Comparison of ENCODE assay signal across 8 cellular contexts in genomic region chr22:17121235-17122195, GRCh38. TPM values are rescaled to one million over a fixed set of nuclear protein-coding genes. Genes with fewer than 3 reads are reported as not detected.
DNase-seq lines count a peak whose midpoint lies in the region; ATAC-seq, FAIRE-seq and TF ChIP-seq lines count a peak whose summit lies in the region.

Gene TMEM121B (minus strand): TSS chr22:17121360. CDS start chr22:17121127, 233 bp downstream.

- no peak within 1 kb of the TSS for H3K27ac Mint-ChIP-seq in activated naive CD4-positive, alpha-beta T cell treated with anti-CD3 and anti-CD28 coated beads, Interleukin-2, amount 10 ng/mL, durations not matched to agents 7 days and 5 days

- H3K36me3 ChIP-seq in cardiac muscle cell = no peaks in the 10 kb centered on the region
- H3K36me3 ChIP-seq in osteoblast (ENCODE audit: insufficient read depth, low read length) = no peaks in the 10 kb centered on the region

- no peaks in the 10 kb centered on the region for H4K20me1 ChIP-seq in osteoblast (ENCODE audit: insufficient read depth, low read length)

- peak within 1 kb of the TSS; percentile 58 for H3K4me3 Mint-ChIP-seq in activated naive CD4-positive, alpha-beta T cell treated with anti-CD3 and anti-CD28 coated beads, Interleukin-2, amount 10 ng/mL, durations not matched to agents 7 days and 5 days

- DNase-seq in A549 (ENCODE audit: low read depth in 1 of 2, low spot score in 1 of 2) (peak in 1 of 2 experiments; percentile 14), NCI-H345 (lab: John Stamatoyannopoulos, UW) (peak; percentile 69), cardiac muscle cell (ENCODE audit: low read depth in 1 of 2, low spot score in 1 of 2) (peak; percentile 64 to 94), osteoblast (ENCODE audit: insufficient read length, low spot score, missing footprints) (peak; percentile 79)
- peak; percentile 55 for DNase-seq in activated naive CD4-positive, alpha-beta T cell treated with anti-CD3 and anti-CD28 coated beads, Interleukin-2, amount 10 ng/mL, durations not matched to agents 7 days and 5 days

- H3K36me3 Mint-ChIP-seq in activated naive CD4-positive, alpha-beta T cell treated with anti-CD3 and anti-CD28 coated beads, Interleukin-2, amount 10 ng/mL, durations not matched to agents 7 days and 5 days = peaks cover 2% of the 10 kb centered on the region

- TF ChIP-seq POLR2A in A549 (IDR thresholded peaks at IDR 0.05; ENCODE audit: low read length) = no peak

- no peaks in the 10 kb centered on the region for H3K27me3 ChIP-seq in cardiac muscle cell
- peaks cover 35% of the 10 kb centered on the region for H3K27me3 ChIP-seq in osteoblast (ENCODE audit: insufficient read depth, low read length)

- H3K4me3 ChIP-seq in A549 (peak within 1 kb of the TSS; percentile 44), GM12875 (ENCODE audit: low read depth, low read length) (peak within 1 kb of the TSS; percentile 10), cardiac muscle cell (peak within 1 kb of the TSS; percentile 84), osteoblast (ENCODE audit: insufficient read depth, low read length) (peak within 1 kb of the TSS; percentile 28)

- no peak for TF ChIP-seq EP300 in A549 (IDR thresholded peaks at IDR 0.05)

- ATAC-seq in A549 (peak in 1 of 2 experiments; percentile 61; a peak in 3 of 6 replicates), HG02884 (IDR thresholded peaks at IDR 0.05; ENCODE audit: unreplicated experiment) (no peak), GM19351 (IDR thresholded peaks at IDR 0.05; ENCODE audit: unreplicated experiment) (no peak)

- peaks cover 31% of the 10 kb centered on the region for H3K4me1 Mint-ChIP-seq in activated naive CD4-positive, alpha-beta T cell treated with anti-CD3 and anti-CD28 coated beads, Interleukin-2, amount 10 ng/mL, durations not matched to agents 7 days and 5 days

- no peak for FAIRE-seq in A549 (lab: Jason Lieb, UNC)

- 20% methylated on average over 31 of the region's 69 CpGs for WGBS in A549 (ENCODE audit: missing lambda C conversion rate)

- H3K27ac ChIP-seq in A549 = 0 out of 6 replicates have a peak within 1 kb of the TSS, but pooled peaks of 1 of the 2 experiments have one; percentile 37
- H3K27ac ChIP-seq in cardiac muscle cell = peak within 1 kb of the TSS; percentile 0
- no peak within 1 kb of the TSS for H3K27ac ChIP-seq in osteoblast (ENCODE audit: low read depth, low read length)

- no peaks in the 10 kb centered on the region for H3K9me3 Mint-ChIP-seq in activated naive CD4-positive, alpha-beta T cell treated with anti-CD3 and anti-CD28 coated beads, Interleukin-2, amount 10 ng/mL, durations not matched to agents 7 days and 5 days

- H3K79me2 ChIP-seq in osteoblast (ENCODE audit: insufficient read depth, low read length) = no peaks in the 10 kb centered on the region

- POLR2A ChIA-PET in A549 (lab: Yijun Ruan, JAX) = no interaction called here

- no peaks in the 10 kb centered on the region for H3K9me3 ChIP-seq in A549
- no peaks in the 10 kb centered on the region for H3K9me3 ChIP-seq in cardiac muscle cell (ENCODE audit: low read depth)
- H3K9me3 ChIP-seq in osteoblast (ENCODE audit: low read depth, low read length) = no peaks in the 10 kb centered on the region

- H3K4me1 ChIP-seq in A549 (no peaks in the 10 kb centered on the region), cardiac muscle cell (ENCODE audit: low read depth) (no peaks in the 10 kb centered on the region), osteoblast (ENCODE audit: insufficient read depth, low read length) (no peaks in the 10 kb centered on the region)

- TF ChIP-seq RAD21 in A549 (conservative IDR thresholded peaks at IDR 0.05 in 1 of 2, IDR thresholded peaks at IDR 0.05 in 1 of 2) = no peak

- TF ChIP-seq CTCF in A549 (IDR thresholded peaks at IDR 0.05) (no peak), GM12875 (IDR thresholded peaks at IDR 0.05; ENCODE audit: borderline replicate concordance, insufficient read depth, low read depth, low read length) (no peak), cardiac muscle cell (IDR thresholded peaks at IDR 0.05; ENCODE audit: low read depth, low read length) (no peak), osteoblast (IDR thresholded peaks at IDR 0.05; ENCODE audit: extremely low read depth, low read depth, low read length) (no peak)

- H3K4me2 ChIP-seq in A549 (peak within 1 kb of the TSS; percentile 84), osteoblast (ENCODE audit: insufficient read depth, low read length) (no peak within 1 kb of the TSS)

- CTCF ChIA-PET in A549 (lab: Yijun Ruan, JAX) = interaction anchor here (1.5 kb wide), 1 partner anchor 50 kb away, joined by 6 read pairs; no protein-coding TSS in a partner anchor
- CTCF ChIA-PET in activated naive CD4-positive, alpha-beta T cell treated with anti-CD3 and anti-CD28 coated beads, Interleukin-2, amount 10 ng/mL, durations not matched to agents 7 days and 5 days (lab: Charles Lee) = no interaction called here

- H3K27me3 Mint-ChIP-seq in activated naive CD4-positive, alpha-beta T cell treated with anti-CD3 and anti-CD28 coated beads, Interleukin-2, amount 10 ng/mL, durations not matched to agents 7 days and 5 days = peaks cover 59% of the 10 kb centered on the region

- H2AFZ ChIP-seq in osteoblast (ENCODE audit: low read length) = no peak within 1 kb of the TSS

TF ChIP-seq in A549, 52 proteins besides CTCF, POLR2A, EP300 and RAD21:
- TF ChIP-seq CHD4 (IDR thresholded peaks at IDR 0.05; ENCODE audit: borderline replicate concordance) = no peak
- TF ChIP-seq, protein P1, sequence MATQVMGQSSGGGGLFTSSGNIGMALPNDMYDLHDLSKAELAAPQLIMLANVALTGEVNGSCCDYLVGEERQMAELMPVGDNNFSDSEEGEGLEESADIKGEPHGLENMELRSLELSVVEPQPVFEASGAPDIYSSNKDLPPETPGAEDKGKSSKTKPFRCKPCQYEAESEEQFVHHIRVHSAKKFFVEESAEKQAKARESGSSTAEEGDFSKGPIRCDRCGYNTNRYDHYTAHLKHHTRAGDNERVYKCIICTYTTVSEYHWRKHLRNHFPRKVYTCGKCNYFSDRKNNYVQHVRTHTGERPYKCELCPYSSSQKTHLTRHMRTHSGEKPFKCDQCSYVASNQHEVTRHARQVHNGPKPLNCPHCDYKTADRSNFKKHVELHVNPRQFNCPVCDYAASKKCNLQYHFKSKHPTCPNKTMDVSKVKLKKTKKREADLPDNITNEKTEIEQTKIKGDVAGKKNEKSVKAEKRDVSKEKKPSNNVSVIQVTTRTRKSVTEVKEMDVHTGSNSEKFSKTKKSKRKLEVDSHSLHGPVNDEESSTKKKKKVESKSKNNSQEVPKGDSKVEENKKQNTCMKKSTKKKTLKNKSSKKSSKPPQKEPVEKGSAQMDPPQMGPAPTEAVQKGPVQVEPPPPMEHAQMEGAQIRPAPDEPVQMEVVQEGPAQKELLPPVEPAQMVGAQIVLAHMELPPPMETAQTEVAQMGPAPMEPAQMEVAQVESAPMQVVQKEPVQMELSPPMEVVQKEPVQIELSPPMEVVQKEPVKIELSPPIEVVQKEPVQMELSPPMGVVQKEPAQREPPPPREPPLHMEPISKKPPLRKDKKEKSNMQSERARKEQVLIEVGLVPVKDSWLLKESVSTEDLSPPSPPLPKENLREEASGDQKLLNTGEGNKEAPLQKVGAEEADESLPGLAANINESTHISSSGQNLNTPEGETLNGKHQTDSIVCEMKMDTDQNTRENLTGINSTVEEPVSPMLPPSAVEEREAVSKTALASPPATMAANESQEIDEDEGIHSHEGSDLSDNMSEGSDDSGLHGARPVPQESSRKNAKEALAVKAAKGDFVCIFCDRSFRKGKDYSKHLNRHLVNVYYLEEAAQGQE (IDR thresholded peaks at IDR 0.05) = no peak
- no peak for TF ChIP-seq ESRRA (IDR thresholded peaks at IDR 0.05; ENCODE audit: borderline replicate concordance, low read length)
- TF ChIP-seq TFCP2L1 (CRISPR knock-in tag; IDR thresholded peaks at IDR 0.05) = no peak
- TF ChIP-seq ZNF302 (CRISPR knock-in tag; IDR thresholded peaks at IDR 0.05) = no peak
- no peak for TF ChIP-seq EHMT2 (IDR thresholded peaks at IDR 0.05; ENCODE audit: low read depth)
- TF ChIP-seq HDAC2 (IDR thresholded peaks at IDR 0.05) = no peak
- TF ChIP-seq NR3C1 (IDR thresholded peaks at IDR 0.05) = no peak
- no peak for TF ChIP-seq BHLHE40 (IDR thresholded peaks at IDR 0.05; ENCODE audit: low read depth, low read length)
- no peak for TF ChIP-seq CBX8 (IDR thresholded peaks at IDR 0.05)
- no peak for TF ChIP-seq PHF8 (IDR thresholded peaks at IDR 0.05; ENCODE audit: borderline replicate concordance, low read depth)
- no peak for TF ChIP-seq NPAS2 (CRISPR knock-in tag; IDR thresholded peaks at IDR 0.05; ENCODE audit: borderline replicate concordance)
- no peak for TF ChIP-seq RFX5 (IDR thresholded peaks at IDR 0.05)
- TF ChIP-seq E2F6 (IDR thresholded peaks at IDR 0.05; ENCODE audit: borderline replicate concordance, low read depth) = no peak

RNA-seq across cellular contexts. Expression of gene TMEM121B, which starts in this region (rescaled TPM):
- polyA plus RNA-seq in A549 (2011; rRNA removed) (0.03 TPM in 1 of 2 replicates, not detected in the other), A549 (2017; fragmentation: RNase III; extraction: RNeasy Plus Mini Kit Qiagen cat#74134 plus additional on column Dnase treatment) (0.03 to 0.08 TPM (median 0.05 TPM) in 3 replicates), cardiac muscle cell (4.5 and 7.9 TPM in 2 replicates)
- polyA plus RNA-seq in A549 (2012; cell fraction: cytosol; rRNA removed) = 0.03 TPM in 1 of 2 replicates, not detected in the other
- 0.08 and 0.10 TPM in 2 replicates for polyA plus RNA-seq in A549 (2012; cell fraction: nucleus; rRNA removed)
- not detected in 2 replicates for polyA minus RNA-seq in A549 (2011; rRNA and poly(A)+ RNA removed)
- total RNA-seq in cardiac muscle cell (6.7 and 10.2 TPM in 2 replicates), osteoblast (under 0.01 TPM in 1 of 2 replicates, not detected in the other)

Comparison
In these comparisons a context has a peak if more than half of its experiments do, and no peak if none do; other contexts are left out.
1. Peak in DNase-seq and H3K4me3 ChIP-seq in osteoblast; RNA of the gene not detected or under 1 TPM.
2. H3K4me3 ChIP-seq: peak in every context shown above with its lines; median percentile 84 in cardiac muscle cell; 44 in A549; 28 in osteoblast; 10 in GM12875.